ENCODE assay signal across 8 cellular contexts in genomic region chr7:99559276-99559915, GRCh38. TPM values are rescaled to one million over a fixed set of nuclear protein-coding genes. Genes with fewer than 3 reads are reported as not detected.
A peak's percentile ranks its signal among the peaks of the same experiment; 100 is the strongest.
DNase-seq lines count a peak whose midpoint lies in the region; ATAC-seq and TF ChIP-seq lines count a peak whose summit lies in the region.

No MANE protein-coding gene starts in this region.

- H3K9me3 ChIP-seq in right atrium auricular region = no peaks in the 10 kb centered on the region
- no peaks in the 10 kb centered on the region for H3K9me3 ChIP-seq in uterus

- TF ChIP-seq POLR2A in uterus (IDR thresholded peaks at IDR 0.05) = no peak

- intact Hi-C loops in left cardiac atrium (cut with DNase I) = no loop called here
- intact Hi-C loops in uterus (cut with DNase I; ENCODE audit: low total_unique reads) = no loop called here
- intact Hi-C loops in Calu3 (cut with micrococcal nuclease; ENCODE audit: unreplicated experiment) = no loop called here

- H3K27ac Mint-ChIP-seq in brain (peak overlapping the region; percentile 95 to 100 (median 99)), memory B cell (peak overlapping the region; percentile 92), Calu3 (ENCODE audit: unreplicated experiment) (no peak overlapping the region)

- H3K36me3 ChIP-seq in right atrium auricular region (peaks cover 42% of the 10 kb centered on the region), uterus (no peaks in the 10 kb centered on the region)

- DNase-seq in right atrium auricular region (ENCODE audit: low spot score) (no peak), left cardiac atrium (no peak), memory B cell (ENCODE audit: low spot score in 2 of 2) (no peak), uterus (no peak), Calu3 (no peak), OCI-M1 (lab: John Stamatoyannopoulos, UW) (no peak)

- peaks cover 64% of the 10 kb centered on the region for H3K4me1 Mint-ChIP-seq in brain
- peaks cover 32% of the 10 kb centered on the region for H3K4me1 Mint-ChIP-seq in memory B cell
- peaks cover 22% of the 10 kb centered on the region for H3K4me1 Mint-ChIP-seq in Calu3 (ENCODE audit: low read depth, unreplicated experiment)

- H3K36me3 Mint-ChIP-seq in brain = peaks cover 59% of the 10 kb centered on the region
- H3K36me3 Mint-ChIP-seq in memory B cell = peaks cover 36% of the 10 kb centered on the region
- H3K36me3 Mint-ChIP-seq in Calu3 (ENCODE audit: insufficient read depth, unreplicated experiment) = no peaks in the 10 kb centered on the region

- H3K27ac ChIP-seq in right atrium auricular region (peak overlapping the region; percentile 98 to 99), uterus (peak overlapping the region; percentile 94 to 95)

- CTCF ChIA-PET in Calu3 (lab: Charles Lee) = no interaction called here

- peaks cover 13% of the 10 kb centered on the region for H3K27me3 Mint-ChIP-seq in brain
- H3K27me3 Mint-ChIP-seq in memory B cell = no peaks in the 10 kb centered on the region
- H3K27me3 Mint-ChIP-seq in Calu3 (ENCODE audit: unreplicated experiment) = no peaks in the 10 kb centered on the region

- ATAC-seq in left cardiac atrium (no peak), memory B cell (ENCODE audit: low read depth) (peak; percentile 5), HG02981 (IDR thresholded peaks at IDR 0.05; ENCODE audit: unreplicated experiment) (no peak)

- H3K4me1 ChIP-seq in right atrium auricular region (peaks cover 0 to 47% of the 10 kb centered on the region in 2 donors), uterus (peaks cover 5 to 9% of the 10 kb centered on the region in 2 donors)

- no peaks in the 10 kb centered on the region for H3K27me3 ChIP-seq in right atrium auricular region
- no peaks in the 10 kb centered on the region for H3K27me3 ChIP-seq in uterus

- H3K4me3 Mint-ChIP-seq in brain = peak overlapping the region; percentile 94 to 100 (median 95)
- H3K4me3 Mint-ChIP-seq in memory B cell = peak overlapping the region; percentile 95
- H3K4me3 Mint-ChIP-seq in Calu3 (ENCODE audit: low read depth, unreplicated experiment) = no peak overlapping the region

- no peak for TF ChIP-seq CTCF in right atrium auricular region (IDR thresholded peaks at IDR 0.05)
- no peak for TF ChIP-seq CTCF in brain (conservative IDR thresholded peaks at IDR 0.05)
- no peak for TF ChIP-seq CTCF in uterus (IDR thresholded peaks at IDR 0.05)
- TF ChIP-seq CTCF in Calu3 (IDR thresholded peaks at IDR 0.05; ENCODE audit: unreplicated experiment) = no peak

- no TSS peak for BruUV-seq in Calu3 (replicated peaks; lab: Mats Ljungman, UMichigan)

- no peaks in the 10 kb centered on the region for H3K9me3 Mint-ChIP-seq in brain
- H3K9me3 Mint-ChIP-seq in memory B cell = no peaks in the 10 kb centered on the region
- no peaks in the 10 kb centered on the region for H3K9me3 Mint-ChIP-seq in Calu3 (ENCODE audit: low read depth, unreplicated experiment)

- peak overlapping the region; percentile 94 to 95 for H3K4me3 ChIP-seq in right atrium auricular region
- peak overlapping the region; percentile 88 to 95 for H3K4me3 ChIP-seq in uterus

RNA-seq across cellular contexts. Expression of gene ZNF655, which starts 1.0 kb away (rescaled TPM):
- 10 to 100 TPM; 36.2 to 41.9 TPM for total RNA-seq in right atrium auricular region
- 10 to 100 TPM; 31.5 to 45.1 TPM for total RNA-seq in left cardiac atrium
- polyA plus RNA-seq in brain (ENCODE audit: insufficient read depth, low read depth, low replicate concordance) = 16.7 TPM
- 100 to 1,000 TPM in 2 of 4 donors, 10 to 100 TPM in 2; 37.1 to 142 (median 99.9) TPM for total RNA-seq in uterus
- not detected in 2 replicates for total RNA-seq in Calu3 (2022)

RNA-seq across cellular contexts. Expression of gene FAM200A, which starts 7.5 kb away (rescaled TPM):
- 1 to 10 TPM; 4.6 to 5.0 TPM for total RNA-seq in right atrium auricular region
- 1 to 10 TPM; 5.4 to 5.6 TPM for total RNA-seq in left cardiac atrium
- polyA plus RNA-seq in brain (ENCODE audit: insufficient read depth, low read depth, low replicate concordance) = 4.1 TPM
- 10 to 100 TPM in 1 of 4 donors, 1 to 10 TPM in 3; 1.3 to 22.6 (median 5.1) TPM for total RNA-seq in uterus
- 3.9 and 4.1 TPM in 2 replicates for total RNA-seq in Calu3 (2022)

RNA-seq across cellular contexts. Expression of gene TMEM225B, which starts 38.7 kb away (rescaled TPM):
- total RNA-seq in right atrium auricular region (not detected), left cardiac atrium (under 1 TPM; 0.18 to 0.50 TPM), uterus (1 to 10 TPM in 1 of 4 donors, under 1 TPM in 3; 0.29 to 2.2 (median 0.66) TPM), Calu3 (2022) (not detected in 2 replicates)
- polyA plus RNA-seq in brain (ENCODE audit: insufficient read depth, low read depth, low replicate concordance) = 2.7 TPM

RNA-seq across cellular contexts. Expression of gene ZKSCAN5, which starts 54.9 kb away (rescaled TPM):
- total RNA-seq in right atrium auricular region (1 to 10 TPM; 5.4 to 6.3 TPM), left cardiac atrium (1 to 10 TPM; 6.1 to 6.3 TPM), uterus (10 to 100 TPM in 1 of 4 donors, 1 to 10 TPM in 3; 3.1 to 15.5 (median 9.2) TPM), Calu3 (2022) (6.1 and 6.6 TPM in 2 replicates)
- 7.3 TPM for polyA plus RNA-seq in brain (ENCODE audit: insufficient read depth, low read depth, low replicate concordance)

RNA-seq across cellular contexts. Expression of gene ZSCAN25, which starts 57.4 kb away (rescaled TPM):
- total RNA-seq in right atrium auricular region (1 to 10 TPM; 6.0 to 6.1 TPM), left cardiac atrium (1 to 10 TPM; 9.4 to 9.7 TPM), uterus (10 to 100 TPM in 3 of 4 donors, 1 to 10 TPM in 1; 6.8 to 26.9 (median 22.8) TPM), Calu3 (2022) (12.9 and 13.5 TPM in 2 replicates)
- 5.1 TPM for polyA plus RNA-seq in brain (ENCODE audit: insufficient read depth, low read depth, low replicate concordance)

Comparison
In these comparisons a context has a peak if more than half of its experiments do, and no peak if none do; other contexts are left out.
1. RNA of gene ZNF655, which starts 1.0 kb away (total RNA-seq): 37.1 to 142 TPM in uterus, 31.5 to 45.1 TPM in left cardiac atrium and 36.2 to 41.9 TPM in right atrium auricular region; not detected in Calu3; every median in the first group is over 10 times any median in the second.